In genomic region chr14:81561084-81561775, GRCh38 we compare ENCODE assay signal across 22 cellular contexts.
"Had no signal": no experiment of that assay in that cellular context is flagged by ENCODE, and none has a peak within 500 bp of the region (broad histone marks: within the 10 kb centered on the region; RNA-seq: fewer than 3 reads in every experiment).

No MANE protein-coding gene starts in this region.

- H3K27me3 ChIP-seq: dorsolateral prefrontal cortex, esophagus muscularis mucosa, neutrophil, testis had no signal

- H3K36me3 ChIP-seq: esophagus muscularis mucosa, neutrophil had no signal

- FAIRE-seq: colon, TTC549 had no signal

- H3K4me1 ChIP-seq: esophagus muscularis mucosa, testis had no signal

- H3K27ac ChIP-seq: dorsolateral prefrontal cortex, esophagus muscularis mucosa, neutrophil, testis had no signal

- H3K4me3 ChIP-seq: dorsolateral prefrontal cortex, esophagus muscularis mucosa, smooth muscle cell, testis had no signal

- H3K27ac Mint-ChIP-seq: activated B cell treated with CpG ODN at 0.5 μM for 24 hours; activated CD4-positive, alpha-beta memory T cell treated with anti-CD3 and anti-CD28 coated beads, Interleukin-2, amount 10 ng/mL, durations not matched to agents 7 days and 5 days; activated CD8-positive, alpha-beta memory T cell treated with anti-CD3 and anti-CD28 coated beads, Interleukin-2, amount 10 ng/mL, durations not matched to agents 7 days and 5 days; activated naive CD8-positive, alpha-beta T cell treated with anti-CD3 and anti-CD28 coated beads for 36 hours; activated T-helper 17 cell treated with anti-CD3 and anti-CD28 coated beads, Interleukin-2, amount 50 U/mL, for 72 hours; naive thymus-derived CD8-positive, alpha-beta T cell; type B pancreatic cell had no signal

- DNase-seq: activated B cell treated with CpG ODN at 0.5 μM for 24 hours; activated CD4-positive, alpha-beta memory T cell treated with anti-CD3 and anti-CD28 coated beads, Interleukin-2, amount 10 ng/mL, durations not matched to agents 7 days and 5 days; activated CD4-positive, alpha-beta T cell treated with anti-CD3 and anti-CD28 coated beads for 4 hours; activated CD8-positive, alpha-beta memory T cell treated with anti-CD3 and anti-CD28 coated beads, Interleukin-2, amount 10 ng/mL, durations not matched to agents 7 days and 5 days; activated naive CD4-positive, alpha-beta T cell; activated naive CD8-positive, alpha-beta T cell treated with anti-CD3 and anti-CD28 coated beads for 36 hours; amygdala; caudate nucleus; dorsolateral prefrontal cortex; left ventricle myocardium superior; mesenchymal stem cell; naive thymus-derived CD8-positive, alpha-beta T cell; stimulated activated CD4-positive, alpha-beta T cell treated with anti-CD3 and anti-CD28 coated beads, Interleukin-4, amount 100 ng/mL, for 1 hour; testis had no signal

- H3K4me1 Mint-ChIP-seq: activated B cell treated with CpG ODN at 0.5 μM for 24 hours; activated CD4-positive, alpha-beta memory T cell treated with anti-CD3 and anti-CD28 coated beads, Interleukin-2, amount 10 ng/mL, durations not matched to agents 7 days and 5 days; activated CD8-positive, alpha-beta memory T cell treated with anti-CD3 and anti-CD28 coated beads, Interleukin-2, amount 10 ng/mL, durations not matched to agents 7 days and 5 days; activated naive CD8-positive, alpha-beta T cell treated with anti-CD3 and anti-CD28 coated beads for 36 hours; activated T-helper 17 cell treated with anti-CD3 and anti-CD28 coated beads, Interleukin-2, amount 50 U/mL, for 72 hours; naive thymus-derived CD8-positive, alpha-beta T cell had no signal

- H3K4me3 Mint-ChIP-seq: activated B cell treated with CpG ODN at 0.5 μM for 24 hours; activated CD4-positive, alpha-beta memory T cell treated with anti-CD3 and anti-CD28 coated beads, Interleukin-2, amount 10 ng/mL, durations not matched to agents 7 days and 5 days; activated CD8-positive, alpha-beta memory T cell treated with anti-CD3 and anti-CD28 coated beads, Interleukin-2, amount 10 ng/mL, durations not matched to agents 7 days and 5 days; activated naive CD8-positive, alpha-beta T cell treated with anti-CD3 and anti-CD28 coated beads for 36 hours; activated T-helper 17 cell treated with anti-CD3 and anti-CD28 coated beads, Interleukin-2, amount 50 U/mL, for 72 hours; naive thymus-derived CD8-positive, alpha-beta T cell; type B pancreatic cell had no signal

- H3K36me3 Mint-ChIP-seq: activated naive CD8-positive, alpha-beta T cell treated with anti-CD3 and anti-CD28 coated beads for 36 hours; type B pancreatic cell had no signal

- H3K4me2 ChIP-seq: smooth muscle cell had no signal

- ATAC-seq: activated CD8-positive, alpha-beta memory T cell treated with anti-CD3 and anti-CD28 coated beads, Interleukin-2, amount 10 ng/mL, durations not matched to agents 7 days and 5 days; activated T-helper 17 cell treated with anti-CD3 and anti-CD28 coated beads, Interleukin-2, amount 50 U/mL, for 72 hours; left ventricle myocardium superior; naive thymus-derived CD8-positive, alpha-beta T cell; sciatic nerve had no signal

- H3K9me3 Mint-ChIP-seq: activated CD4-positive, alpha-beta memory T cell treated with anti-CD3 and anti-CD28 coated beads, Interleukin-2, amount 10 ng/mL, durations not matched to agents 7 days and 5 days; activated T-helper 17 cell treated with anti-CD3 and anti-CD28 coated beads, Interleukin-2, amount 50 U/mL, for 72 hours; type B pancreatic cell had no signal

- H3K27me3 Mint-ChIP-seq: type B pancreatic cell had no signal

- H3K9me3 ChIP-seq: esophagus muscularis mucosa, testis had no signal
